In genomic region chr6:48080227-48081009, GRCh38 we compare ENCODE assay signal across 21 cellular contexts. TPM values are rescaled to one million over a fixed set of nuclear protein-coding genes. Genes with fewer than 3 reads are reported as not detected.
DNase-seq lines count a peak whose midpoint lies in the region; TF ChIP-seq lines count a peak whose summit lies in the region.
"Had no signal": no experiment of that assay in that cellular context is flagged by ENCODE, and none has a peak within 500 bp of the region (broad histone marks: within the 10 kb centered on the region; RNA-seq: fewer than 3 reads in every experiment).

No MANE protein-coding gene starts in this region.

- H4K20me1 ChIP-seq in GM23248 (ENCODE audit: insufficient read depth), result no peaks in the 10 kb centered on the region

- 0 out of 2 replicates have a peak, but pooled peaks cover 13% of the 10 kb centered on the region for H3K4me1 ChIP-seq in GM23248 (ENCODE audit: insufficient read depth)
- H3K4me1 ChIP-seq: BE2C, esophagus muscularis mucosa, Peyer's patch, right atrium auricular region, vagina had no signal

- H3F3A ChIP-seq in GM23248 (ENCODE audit: insufficient read depth), result no peaks in the 10 kb centered on the region

- no peaks in the 10 kb centered on the region for H3K27me3 ChIP-seq in GM23248 (replicated peaks; ENCODE audit: insufficient read depth)
- H3K27me3 ChIP-seq: BE2C, esophagus muscularis mucosa, Peyer's patch, right atrium auricular region, vagina had no signal

- WGBS in GM23248 (ENCODE audit: low coverage in 1 of 2, low lambda C conversion rate in 2 of 2, missing lambda C conversion rate in 2 of 2), 2 experiments, result 21 to 25% methylated on average over 4 of the region's 4 CpGs

- H3K36me3 ChIP-seq in GM23248 (ENCODE audit: low read depth), result no peaks in the 10 kb centered on the region
- H3K36me3 ChIP-seq: BE2C, esophagus muscularis mucosa, Peyer's patch, right atrium auricular region, vagina had no signal

- no peak overlapping the region for H3K9ac ChIP-seq in GM23248
- H3K9ac ChIP-seq: SK-N-SH had no signal

- no peak overlapping the region for H3K27ac ChIP-seq in GM23248
- H3K27ac ChIP-seq: esophagus muscularis mucosa, Peyer's patch, right atrium auricular region, vagina had no signal

- no peaks in the 10 kb centered on the region for H3K9me3 ChIP-seq in GM23248 (ENCODE audit: low read depth)
- H3K9me3 ChIP-seq: BE2C, esophagus muscularis mucosa, Peyer's patch, right atrium auricular region, vagina had no signal

- DNase-seq in NCI-H2081 (lab: John Stamatoyannopoulos, UW) (peak; percentile 17 to 53), NCI-H2081 treated with DMSO at 0.1 percent for 48 hours (lab: John Stamatoyannopoulos, UW) (no peak), NCI-H526 treated with DMSO at 0.1 percent for 48 hours (lab: John Stamatoyannopoulos, UW) (peak; percentile 56), cardiac fibroblast (ENCODE audit: low read depth in 2 of 2) (peak; percentile 17 to 50), skeletal muscle cell (ENCODE audit: low read depth) (peak; percentile 59), SKM-1 treated with dmso at 0.1 percent for 144 hours (lab: John Stamatoyannopoulos, UW; ENCODE audit: unreplicated experiment) (no peak), MV-4-11 (lab: John Stamatoyannopoulos, UW) (no peak), GM23248 (no peak)
- DNase-seq: activated B cell treated with CpG ODN at 0.5 μM for 24 hours; activated CD4-positive, alpha-beta memory T cell treated with anti-CD3 and anti-CD28 coated beads for 36 hours; amniotic stem cell; BE2C; central memory CD4-positive, alpha-beta T cell; KBM-7; naive B cell; NCI-H2107; Peyer's patch; SK-N-SH had no signal

- no peak overlapping the region for H2AFZ ChIP-seq in GM23248

- no peak overlapping the region for H3K4me2 ChIP-seq in GM23248 (ENCODE audit: unreplicated experiment)
- H3K4me2 ChIP-seq: SK-N-SH had no signal

- H3K79me2 ChIP-seq in GM23248 (ENCODE audit: insufficient read depth), result no peaks in the 10 kb centered on the region

- TF ChIP-seq CTCF in cardiac fibroblast (IDR thresholded peaks at IDR 0.05; ENCODE audit: low read depth, low read length), result no peak

- H3K4me3 ChIP-seq in cardiac fibroblast (replicated peaks in 1 of 2; ENCODE audit: low read depth in 2 of 2, low read length in 2 of 2) (no peak overlapping the region), skeletal muscle cell (ENCODE audit: low read depth, low read length) (no peak overlapping the region), GM23248 (no peak overlapping the region)
- H3K4me3 ChIP-seq: esophagus muscularis mucosa, Peyer's patch, right atrium auricular region, vagina had no signal

- H3K9me2 ChIP-seq in GM23248 (ENCODE audit: insufficient read depth), result no peaks in the 10 kb centered on the region
- H3K9me2 ChIP-seq: SK-N-SH had no signal

- in situ Hi-C loops in GM23248 (cut with MboI), result loop anchor here (25.0 kb wide), 1 partner anchor 682 kb away; no protein-coding TSS in a partner anchor

RNA-seq across cellular contexts. Expression of gene PTCHD4, which starts 30.6 kb away (rescaled TPM):
- 0.51 and 0.76 TPM in 2 replicates for total RNA-seq in GM23248 (2014; rRNA removed; shearing (Covaris generic))
- 1.1 and 1.2 TPM in 2 replicates for polyA plus RNA-seq in GM23248 (2016; fragmentation: Nextera tagmentation; extraction: Ambion mirVana)
- total RNA-seq: activated B cell treated with CpG ODN at 0.5 μM for 24 hours; activated CD4-positive, alpha-beta memory T cell treated with anti-CD3 and anti-CD28 coated beads for 36 hours; Peyer's patch; vagina had no signal

Comparison
In these comparisons a context has a peak if more than half of its experiments do, and no peak if none do; other contexts are left out.
1. DNase-seq: peak in NCI-H2081 (2 of 2), NCI-H526 treated with DMSO at 0.1 percent for 48 hours (single experiment), cardiac fibroblast (2 of 2) and skeletal muscle cell (single experiment); none in NCI-H2081 treated with DMSO at 0.1 percent for 48 hours (single experiment), SKM-1 treated with dmso at 0.1 percent for 144 hours (single experiment), MV-4-11 (single experiment) and GM23248 (single experiment).